ENCODE assay signal across 1 cellular context in the genomic region with DNA sequence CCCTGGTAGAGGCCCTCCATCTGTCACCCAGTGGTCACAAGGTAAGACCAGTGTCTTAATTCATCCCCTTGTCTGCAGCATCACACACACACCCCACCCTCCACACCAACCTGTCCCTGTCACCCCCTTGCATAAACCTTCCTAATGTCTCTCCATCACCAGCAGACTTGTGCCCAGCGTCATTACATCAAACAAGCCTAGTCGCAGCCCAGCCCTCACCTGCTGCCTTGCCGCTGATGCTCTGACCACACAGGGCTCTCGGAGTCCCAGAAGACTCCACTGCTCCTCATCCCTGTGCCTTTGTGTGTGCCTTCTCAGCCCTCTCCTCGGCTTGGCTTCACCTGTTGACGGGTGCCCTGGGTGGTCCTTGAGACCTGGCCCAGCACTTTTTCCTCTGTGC.
TF ChIP-seq lines count a peak whose summit lies in the region.

No MANE protein-coding gene starts in this region.

TF ChIP-seq in A549, 52 proteins besides CTCF, POLR2A, EP300 and RAD21 (continued from another document):
- no peak for TF ChIP-seq FOXS1 (CRISPR knock-in tag; IDR thresholded peaks at IDR 0.05)
- no peak for TF ChIP-seq TP53 (CRISPR knock-in tag; IDR thresholded peaks at IDR 0.05)
